Comparison of ENCODE assay signal across 33 cellular contexts in the genomic region with DNA sequence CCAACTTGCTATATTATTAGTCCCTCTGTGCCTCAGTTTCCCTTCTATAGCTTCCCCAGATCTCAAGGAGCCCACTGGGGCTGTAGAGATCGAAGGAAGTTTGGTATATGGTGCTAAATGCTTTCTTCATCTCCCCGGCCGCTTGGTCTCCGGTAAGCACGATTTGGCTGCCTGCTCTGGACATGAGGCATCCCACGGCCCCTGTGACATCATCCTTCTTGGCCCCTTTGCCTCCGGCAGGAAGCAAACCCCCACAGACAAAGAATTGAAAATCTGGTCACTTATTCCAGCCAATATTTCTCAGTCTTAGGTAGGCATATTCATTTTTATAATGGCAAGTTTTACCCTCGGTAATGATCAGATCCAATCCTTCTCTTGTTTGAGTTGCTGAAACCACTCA.
"Had no signal": no experiment of that assay in that cellular context is flagged by ENCODE, and none has a peak within 500 bp of the region (broad histone marks: within the 10 kb centered on the region; RNA-seq: fewer than 3 reads in every experiment).

No MANE protein-coding gene starts in this region.

- DNase-seq: activated B cell treated with CpG ODN at 0.5 μM for 24 hours; activated CD4-positive, alpha-beta memory T cell treated with anti-CD3 and anti-CD28 coated beads for 36 hours; activated CD4-positive, alpha-beta T cell treated with anti-CD3 and anti-CD28 coated beads for 4 hours; activated CD4-positive, alpha-beta T cell treated with anti-CD3 and anti-CD28 coated beads, Interleukin-2, amount 10 ng/mL, durations not matched to agents 24 days and 14 days; activated CD4-positive, alpha-beta T cell treated with anti-CD3 and anti-CD28 coated beads, Interleukin-2, amount 50 U/mL, for 1 hour; activated CD4-positive, alpha-beta T cell treated with anti-CD3 and anti-CD28 coated beads, Interleukin-2, amount 50 U/mL, for 4 hours; activated CD4-positive, CD25-positive, alpha-beta regulatory T cell treated with anti-CD3 and anti-CD28 coated beads, Interleukin-2, amount 50 U/mL, for 72 hours; activated CD8-positive, alpha-beta memory T cell treated with anti-CD3 and anti-CD28 coated beads, Interleukin-2, amount 50 U/mL, for 48 hours; activated CD8-positive, alpha-beta T cell treated with anti-CD3 and anti-CD28 coated beads for 36 hours; activated effector memory CD4-positive, alpha-beta T cell treated with Interleukin-2 at 50 U/mL for 16 hours; activated gamma-delta T cell; activated naive CD4-positive, alpha-beta T cell treated with anti-CD3 and anti-CD28 coated beads, Interleukin-2, amount 10 ng/mL, durations not matched to agents 7 days and 5 days; activated naive CD4-positive, alpha-beta T cell treated with Interleukin-2 at 50 U/mL for 16 hours; activated naive CD8-positive, alpha-beta T cell treated with anti-CD3 and anti-CD28 coated beads, Interleukin-2, amount 10 ng/mL, durations not matched to agents 7 days and 5 days; activated naive CD8-positive, alpha-beta T cell treated with anti-CD3 and anti-CD28 coated beads, Interleukin-2, amount 50 U/mL, for 24 hours; activated T-cell treated with anti-CD3 and anti-CD28 coated beads, Interleukin-2, amount 50 U/mL, for 24 hours; activated T-cell treated with anti-CD3 and anti-CD28 coated beads, Interleukin-2, amount 50 U/mL, for 48 hours; amygdala; anterior cingulate cortex; T-helper 2 cell; T-helper 9 cell had no signal

- H3K36me3 ChIP-seq: ascending aorta, cardiac muscle cell had no signal

- H3K36me3 Mint-ChIP-seq: activated CD4-positive, alpha-beta memory T cell treated with anti-CD3 and anti-CD28 coated beads for 36 hours; activated naive CD4-positive, alpha-beta T cell treated with anti-CD3 and anti-CD28 coated beads, Interleukin-2, amount 10 ng/mL, durations not matched to agents 7 days and 5 days; activated naive CD4-positive, alpha-beta T cell treated with anti-CD3 and anti-CD28 coated beads, Interleukin-2, amount 50 U/mL, for 24 hours; activated naive CD8-positive, alpha-beta T cell; activated naive CD8-positive, alpha-beta T cell treated with anti-CD3 and anti-CD28 coated beads, Interleukin-2, amount 10 ng/mL, durations not matched to agents 7 days and 5 days; brain had no signal

- H3K27ac ChIP-seq: ascending aorta, cardiac muscle cell, VCaP had no signal

- H3K4me1 Mint-ChIP-seq: activated B cell treated with CpG ODN at 0.5 μM for 24 hours; activated CD4-positive, alpha-beta T cell treated with anti-CD3 and anti-CD28 coated beads, Interleukin-2, amount 10 ng/mL, durations not matched to agents 24 days and 14 days; activated naive CD4-positive, alpha-beta T cell treated with anti-CD3 and anti-CD28 coated beads, Interleukin-2, amount 10 ng/mL, durations not matched to agents 7 days and 5 days; activated naive CD4-positive, alpha-beta T cell treated with anti-CD3 and anti-CD28 coated beads, Interleukin-2, amount 50 U/mL, for 24 hours; activated naive CD8-positive, alpha-beta T cell treated with anti-CD3 and anti-CD28 coated beads, Interleukin-2, amount 10 ng/mL, durations not matched to agents 7 days and 5 days; activated naive CD8-positive, alpha-beta T cell treated with anti-CD3 and anti-CD28 coated beads, Interleukin-2, amount 50 U/mL, for 24 hours; central memory CD8-positive, alpha-beta T cell had no signal

- H3K27me3 Mint-ChIP-seq: activated CD4-positive, alpha-beta T cell treated with anti-CD3 and anti-CD28 coated beads, Interleukin-2, amount 10 ng/mL, durations not matched to agents 24 days and 14 days had no signal

- H3K27me3 ChIP-seq: ascending aorta had no signal

- H3K4me3 ChIP-seq: ascending aorta, cardiac muscle cell had no signal

- H3K4me1 ChIP-seq: ascending aorta had no signal

- H3K9me3 Mint-ChIP-seq: activated B cell treated with CpG ODN at 0.5 μM for 24 hours; activated CD4-positive, alpha-beta memory T cell treated with anti-CD3 and anti-CD28 coated beads for 36 hours; activated CD4-positive, alpha-beta T cell treated with anti-CD3 and anti-CD28 coated beads, Interleukin-2, amount 10 ng/mL, durations not matched to agents 24 days and 14 days; activated CD8-positive, alpha-beta T cell treated with anti-CD3 and anti-CD28 coated beads for 36 hours; activated naive CD4-positive, alpha-beta T cell treated with anti-CD3 and anti-CD28 coated beads, Interleukin-2, amount 10 ng/mL, durations not matched to agents 7 days and 5 days; activated naive CD4-positive, alpha-beta T cell treated with anti-CD3 and anti-CD28 coated beads, Interleukin-2, amount 50 U/mL, for 24 hours; activated naive CD8-positive, alpha-beta T cell treated with anti-CD3 and anti-CD28 coated beads, Interleukin-2, amount 10 ng/mL, durations not matched to agents 7 days and 5 days; activated naive CD8-positive, alpha-beta T cell treated with anti-CD3 and anti-CD28 coated beads, Interleukin-2, amount 50 U/mL, for 24 hours; activated T-cell treated with anti-CD3 and anti-CD28 coated beads, Interleukin-2, amount 50 U/mL, for 24 hours; activated T-helper 2 cell treated with anti-CD3 and anti-CD28 coated beads, Interferon-gamma antibody, Interleukin-2, Interleukin-4, amounts not matched to agents 10 μg/mL and 5 μg/mL and 100 μg/mL, durations not matched to agents 14 hours and 24 hours and 36 hours; central memory CD8-positive, alpha-beta T cell; T-helper 1 cell treated with Interleukin-12 subunit alpha and Interleukin-12 subunit beta and Interleukin-4 antibody, amounts not matched to agents 30 μg/mL and 1 μg/mL, for 36 hours; T-helper 2 cell treated with Interferon-gamma antibody and Interleukin-4, amounts not matched to agents 5 μg/mL and 100 μg/mL, for 36 hours had no signal

- FAIRE-seq: colon, TTC549 had no signal

- H3K9me3 ChIP-seq: ascending aorta had no signal

- H3K4me3 Mint-ChIP-seq: activated B cell treated with CpG ODN at 0.5 μM for 24 hours; activated CD4-positive, alpha-beta memory T cell treated with anti-CD3 and anti-CD28 coated beads for 36 hours; activated CD4-positive, alpha-beta T cell treated with anti-CD3 and anti-CD28 coated beads, Interleukin-2, amount 10 ng/mL, durations not matched to agents 24 days and 14 days; activated CD8-positive, alpha-beta T cell treated with anti-CD3 and anti-CD28 coated beads for 36 hours; activated naive CD4-positive, alpha-beta T cell treated with anti-CD3 and anti-CD28 coated beads, Interleukin-2, amount 10 ng/mL, durations not matched to agents 7 days and 5 days; activated naive CD4-positive, alpha-beta T cell treated with anti-CD3 and anti-CD28 coated beads, Interleukin-2, amount 50 U/mL, for 24 hours; activated naive CD8-positive, alpha-beta T cell; activated naive CD8-positive, alpha-beta T cell treated with anti-CD3 and anti-CD28 coated beads, Interleukin-2, amount 10 ng/mL, durations not matched to agents 7 days and 5 days; activated naive CD8-positive, alpha-beta T cell treated with anti-CD3 and anti-CD28 coated beads, Interleukin-2, amount 50 U/mL, for 24 hours; activated T-cell treated with anti-CD3 and anti-CD28 coated beads, Interleukin-2, amount 50 U/mL, for 24 hours; brain; central memory CD8-positive, alpha-beta T cell; T-helper 1 cell treated with Interleukin-12 subunit alpha and Interleukin-12 subunit beta and Interleukin-4 antibody, amounts not matched to agents 30 μg/mL and 1 μg/mL, for 36 hours; T-helper 2 cell treated with Interferon-gamma antibody and Interleukin-4, amounts not matched to agents 5 μg/mL and 100 μg/mL, for 36 hours had no signal

- H3K27ac Mint-ChIP-seq: activated B cell treated with CpG ODN at 0.5 μM for 24 hours; activated CD4-positive, alpha-beta memory T cell treated with anti-CD3 and anti-CD28 coated beads for 36 hours; activated CD4-positive, alpha-beta T cell treated with anti-CD3 and anti-CD28 coated beads, Interleukin-2, amount 10 ng/mL, durations not matched to agents 24 days and 14 days; activated CD8-positive, alpha-beta T cell treated with anti-CD3 and anti-CD28 coated beads for 36 hours; activated naive CD4-positive, alpha-beta T cell treated with anti-CD3 and anti-CD28 coated beads, Interleukin-2, amount 10 ng/mL, durations not matched to agents 7 days and 5 days; activated naive CD4-positive, alpha-beta T cell treated with anti-CD3 and anti-CD28 coated beads, Interleukin-2, amount 50 U/mL, for 24 hours; activated naive CD8-positive, alpha-beta T cell; activated naive CD8-positive, alpha-beta T cell treated with anti-CD3 and anti-CD28 coated beads, Interleukin-2, amount 10 ng/mL, durations not matched to agents 7 days and 5 days; activated naive CD8-positive, alpha-beta T cell treated with anti-CD3 and anti-CD28 coated beads, Interleukin-2, amount 50 U/mL, for 24 hours; activated T-cell treated with anti-CD3 and anti-CD28 coated beads, Interleukin-2, amount 50 U/mL, for 24 hours; activated T-helper 2 cell treated with anti-CD3 and anti-CD28 coated beads, Interferon-gamma antibody, Interleukin-2, Interleukin-4, amounts not matched to agents 10 μg/mL and 5 μg/mL and 100 μg/mL, durations not matched to agents 14 hours and 24 hours and 36 hours; T-helper 1 cell treated with Interleukin-12 subunit alpha and Interleukin-12 subunit beta and Interleukin-4 antibody, amounts not matched to agents 30 μg/mL and 1 μg/mL, for 36 hours; T-helper 2 cell treated with Interferon-gamma antibody and Interleukin-4, amounts not matched to agents 5 μg/mL and 100 μg/mL, for 36 hours had no signal

- ATAC-seq: activated CD8-positive, alpha-beta T cell treated with anti-CD3 and anti-CD28 coated beads for 36 hours; activated naive CD8-positive, alpha-beta T cell treated with anti-CD3 and anti-CD28 coated beads, Interleukin-2, amount 50 U/mL, for 24 hours had no signal
